9 cellular contexts compared by ENCODE assay signal in the genomic region with DNA sequence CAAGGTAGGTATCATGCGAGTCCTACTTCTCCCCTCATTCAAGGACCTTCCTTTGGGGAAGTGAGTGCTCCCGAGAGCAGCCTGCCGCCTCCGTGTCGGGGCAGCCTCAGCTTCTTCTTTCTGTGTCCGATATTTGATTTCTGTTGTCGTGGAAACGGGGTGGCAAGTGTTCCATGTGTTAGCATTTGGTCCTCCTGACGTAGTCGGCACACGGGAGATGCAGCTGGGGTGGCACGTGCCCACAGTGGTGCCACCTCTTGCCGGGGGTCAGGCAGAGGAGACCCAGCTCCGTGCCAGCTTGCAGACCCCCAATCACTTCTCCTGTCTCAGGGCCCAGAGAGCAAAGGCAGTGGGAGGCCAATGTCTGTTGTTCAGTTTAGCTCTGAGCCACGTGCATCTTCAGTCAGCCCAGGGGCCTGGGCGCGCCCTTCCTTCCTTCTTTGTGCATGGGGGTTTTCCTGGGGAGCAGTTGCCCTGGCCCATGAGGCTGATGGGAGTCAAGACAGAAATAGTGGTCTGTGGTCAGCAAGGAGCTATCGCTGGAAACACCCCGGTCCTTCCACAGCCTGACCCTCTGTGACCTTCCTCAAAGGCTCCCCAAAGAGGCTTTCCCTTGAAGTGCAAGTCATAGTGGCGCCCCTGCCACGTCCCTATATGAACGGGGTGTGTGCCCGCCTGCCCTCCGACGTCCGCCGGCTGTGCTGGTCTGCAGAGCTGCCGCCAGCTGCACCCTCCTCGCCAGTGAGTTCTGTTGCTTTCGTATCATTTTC. TPM values are rescaled to one million over a fixed set of nuclear protein-coding genes. Genes with fewer than 3 reads are reported as not detected.
DNase-seq lines count a peak whose midpoint lies in the region; ATAC-seq and TF ChIP-seq lines count a peak whose summit lies in the region.
"Had no signal": no experiment of that assay in that cellular context is flagged by ENCODE, and none has a peak within 500 bp of the region (broad histone marks: within the 10 kb centered on the region; RNA-seq: fewer than 3 reads in every experiment).

No MANE protein-coding gene starts in this region.

- 70% methylated on average over 29 of the region's 30 CpGs for WGBS in suprapubic skin

- no peaks in the 10 kb centered on the region for H3K27me3 ChIP-seq in suprapubic skin

- H3K4me3 ChIP-seq in suprapubic skin = no peak overlapping the region
- H3K4me3 ChIP-seq: prostate gland had no signal

- TF ChIP-seq EP300 in suprapubic skin (IDR thresholded peaks at IDR 0.05) = no peak

- no peaks in the 10 kb centered on the region for H3K9me3 ChIP-seq in suprapubic skin
- H3K9me3 ChIP-seq: prostate gland had no signal

- ATAC-seq in GM21381 (IDR thresholded peaks at IDR 0.05; ENCODE audit: unreplicated experiment) = peak; percentile 56
- ATAC-seq in left cardiac atrium = peak; percentile 38 to 57
- ATAC-seq in GM21526 (IDR thresholded peaks at IDR 0.05; ENCODE audit: low FRiP score, unreplicated experiment) = no peak
- ATAC-seq: SK-N-SH treated with all-trans-retinoic acid at 6 μM for 48 hours had no signal

- H3K4me1 ChIP-seq in suprapubic skin = peaks cover 7% of the 10 kb centered on the region
- H3K4me1 ChIP-seq: prostate gland had no signal

- intact Hi-C loops in left cardiac atrium (cut with DNase I) = no loop called here

- peak overlapping the region; percentile 2 for H3K27ac ChIP-seq in suprapubic skin
- H3K27ac ChIP-seq: prostate gland had no signal

- DNase-seq in NOMO-1 treated with dmso at 0.1 percent for 144 hours (lab: John Stamatoyannopoulos, UW; ENCODE audit: unreplicated experiment) = peak; percentile 28
- DNase-seq in left cardiac atrium = no peak
- no peak for DNase-seq in suprapubic skin (ENCODE audit: low spot score in 2 of 2)
- no peak for DNase-seq in COR-L47 (lab: John Stamatoyannopoulos, UW)
- DNase-seq in NCI-H748 treated with DMSO at 0.1 percent for 48 hours (lab: John Stamatoyannopoulos, UW) = no peak

- no peak for TF ChIP-seq CTCF in suprapubic skin (IDR thresholded peaks at IDR 0.05)

- no peaks in the 10 kb centered on the region for H3K36me3 ChIP-seq in suprapubic skin
- H3K36me3 ChIP-seq: prostate gland had no signal

- TF ChIP-seq POLR2A in suprapubic skin (IDR thresholded peaks at IDR 0.05) = no peak

RNA-seq across cellular contexts. Expression of gene PARVB, which starts 44.5 kb away (rescaled TPM):
- total RNA-seq in left cardiac atrium = 100 to 1,000 TPM in 1 of 2 donors, 10 to 100 TPM in 1; 95.5 to 113 TPM
- 10 to 100 TPM in 3 of 4 donors, 1 to 10 TPM in 1; 9.7 to 17.8 (median 13.3) TPM for total RNA-seq in suprapubic skin

Comparison
In these comparisons a context has a peak if more than half of its experiments do, and no peak if none do; other contexts are left out.
1. RNA of gene PARVB, which starts 44.5 kb away (total RNA-seq): 95.5 to 113 TPM in left cardiac atrium; 9.7 to 17.8 TPM in suprapubic skin; every median in the first group is over 4 times any median in the second.